In genomic region chr7:76992871-76993270, GRCh38 we compare ENCODE assay signal across 14 cellular contexts. TPM values are rescaled to one million over a fixed set of nuclear protein-coding genes. Genes with fewer than 3 reads are reported as not detected.
"Had no signal": no experiment of that assay in that cellular context is flagged by ENCODE, and none has a peak within 500 bp of the region (broad histone marks: within the 10 kb centered on the region; RNA-seq: fewer than 3 reads in every experiment).

No MANE protein-coding gene starts in this region.

RNA-seq across cellular contexts. Expression of gene SPDYE17, which starts 39.3 kb away (rescaled TPM):
- total RNA-seq: activated B cell treated with CpG ODN at 0.5 μM for 24 hours; activated CD4-positive, alpha-beta memory T cell treated with anti-CD3 and anti-CD28 coated beads for 36 hours; activated CD4-positive, alpha-beta memory T cell treated with anti-CD3 and anti-CD28 coated beads, Interleukin-2, amount 10 ng/mL, durations not matched to agents 7 days and 5 days; activated CD4-positive, alpha-beta T cell treated with anti-CD3 and anti-CD28 coated beads for 36 hours; activated CD4-positive, alpha-beta T cell treated with anti-CD3 and anti-CD28 coated beads, Interleukin-2, amount 10 ng/mL, durations not matched to agents 7 days and 5 days; activated CD8-positive, alpha-beta memory T cell treated with anti-CD3 and anti-CD28 coated beads for 36 hours; activated CD8-positive, alpha-beta memory T cell treated with anti-CD3 and anti-CD28 coated beads, Interleukin-2, amount 10 ng/mL, durations not matched to agents 7 days and 5 days; activated CD8-positive, alpha-beta T cell treated with anti-CD3 and anti-CD28 coated beads for 36 hours; activated CD8-positive, alpha-beta T cell treated with anti-CD3 and anti-CD28 coated beads, Interleukin-2, amount 10 ng/mL, durations not matched to agents 7 days and 5 days; T-cell; T-helper 1 cell treated with Interleukin-12 subunit alpha and Interleukin-12 subunit beta and Interleukin-4 antibody, amounts not matched to agents 30 ng/mL and 1 ng/mL, for 36 hours; T-helper 17 cell; T-helper 2 cell treated with Interferon-gamma antibody and Interleukin-4, amounts not matched to agents 100 ng/mL and 5 ng/mL, for 36 hours; WTC11 had no signal
